In the genomic region with DNA sequence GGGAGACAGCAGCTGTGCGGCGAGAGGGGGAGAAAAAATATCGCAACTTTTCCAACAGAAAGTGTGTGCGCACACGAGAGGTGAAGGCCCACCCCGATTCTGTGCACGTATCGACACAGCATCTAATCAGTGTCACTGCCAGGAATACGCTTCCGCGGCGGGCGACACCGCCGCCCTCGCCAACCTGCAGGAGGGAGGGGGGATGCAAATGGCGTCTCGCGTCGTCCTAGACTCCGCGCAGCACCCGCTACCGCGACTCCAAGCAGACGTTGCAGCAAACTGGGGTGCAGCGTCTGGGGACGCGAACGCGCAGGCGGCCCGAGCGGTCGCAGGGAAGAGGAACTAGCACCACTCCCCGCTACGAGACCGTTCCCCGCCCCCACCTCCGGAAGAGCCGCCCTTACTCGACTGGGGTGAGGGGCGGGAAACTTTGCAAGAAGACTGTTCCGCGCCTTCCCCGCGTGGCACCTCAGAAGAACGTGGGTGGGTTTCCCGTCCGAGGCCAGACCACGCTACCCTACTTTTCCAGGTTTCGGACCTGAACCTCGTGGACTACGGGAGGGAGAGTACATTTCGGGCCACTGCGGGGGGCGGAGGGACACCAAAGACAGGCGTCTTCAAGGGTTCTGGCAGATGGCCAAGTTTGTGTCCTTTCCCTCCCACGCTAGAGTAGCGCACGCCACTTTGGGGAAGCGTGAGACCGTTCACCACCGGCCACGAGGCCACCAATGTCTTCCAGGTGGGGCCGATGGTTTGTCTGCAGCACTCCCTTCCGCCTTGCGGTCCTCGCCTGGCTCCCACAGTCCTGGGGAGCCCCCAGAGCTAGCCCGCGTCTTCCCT, we compare ENCODE assay signal across 8 cellular contexts.
DNase-seq lines count a peak whose midpoint lies in the region; TF ChIP-seq lines count a peak whose summit lies in the region.

No MANE protein-coding gene starts in this region.

- H3K4me1 ChIP-seq in mesodermal cell (ENCODE audit: control insufficient read depth, insufficient read depth, low read length, poor library complexity, severe bottlenecking): peaks cover 11% of the 10 kb centered on the region

- WGBS in mesodermal cell (ENCODE audit: insufficient coverage in 2 of 2), 2 experiments: 0 to 4% methylated on average over 9 to 14 of the region's 71 CpGs

- peak overlapping the region; percentile 53 for H3K27ac ChIP-seq in mesodermal cell (ENCODE audit: low read depth, low read length, severe bottlenecking)

- TF ChIP-seq CTCF in HFF-Myc (IDR thresholded peaks at IDR 0.05; ENCODE audit: low read depth, low read length, missing control alignments): no peak

- no peaks in the 10 kb centered on the region for H3K9me3 ChIP-seq in mesodermal cell (ENCODE audit: control insufficient read depth, low read length)

- H3K36me3 ChIP-seq in mesodermal cell (ENCODE audit: control insufficient read depth, insufficient read depth, low read length): no peaks in the 10 kb centered on the region

- peak; percentile 63 for DNase-seq in GF-D8 (lab: John Stamatoyannopoulos, UW)
- DNase-seq in HFF-Myc (ENCODE audit: extremely low read depth, low read depth): no peak
- peak; percentile 91 for DNase-seq in NCI-H2227 treated with DMSO at 0.1 percent for 48 hours (lab: John Stamatoyannopoulos, UW)
- peak; percentile 59 to 70 for DNase-seq in activated CD4-positive, alpha-beta T cell treated with anti-CD3 and anti-CD28 coated beads, Interleukin-2, amount 50 U/mL, for 24 hours (ENCODE audit: low read depth in 1 of 2, low spot score in 1 of 2)
- peak; percentile 78 for DNase-seq in ecto neural progenitor cell (ENCODE audit: low spot score)
- DNase-seq in stimulated activated CD8-positive, alpha-beta memory T cell treated with anti-CD3 and anti-CD28 coated beads, Interleukin-7, amount 100 ng/mL, for 1 hour (ENCODE audit: low read depth in 2 of 2): peak; percentile 41 to 49
- DNase-seq in GM19240 (ENCODE audit: insufficient read length, low spot score): no peak

- peak overlapping the region; percentile 49 for H3K4me3 ChIP-seq in HFF-Myc (replicated peaks; ENCODE audit: low read depth, low read length)
- H3K4me3 ChIP-seq in mesodermal cell (ENCODE audit: extremely low read depth, insufficient read depth, low read length, poor library complexity, severe bottlenecking): peak overlapping the region; percentile 42

Comparison
In these comparisons a context has a peak if more than half of its experiments do, and no peak if none do; other contexts are left out.
1. DNase-seq: peak in GF-D8 (single experiment), NCI-H2227 treated with DMSO at 0.1 percent for 48 hours (single experiment), activated CD4-positive, alpha-beta T cell treated with anti-CD3 and anti-CD28 coated beads, Interleukin-2, amount 50 U/mL, for 24 hours (2 of 2), ecto neural progenitor cell (single experiment) and stimulated activated CD8-positive, alpha-beta memory T cell treated with anti-CD3 and anti-CD28 coated beads, Interleukin-7, amount 100 ng/mL, for 1 hour (2 of 2); none in HFF-Myc (single experiment) and GM19240 (single experiment).